Comparison of ENCODE assay signal across 11 cellular contexts in the genomic region with DNA sequence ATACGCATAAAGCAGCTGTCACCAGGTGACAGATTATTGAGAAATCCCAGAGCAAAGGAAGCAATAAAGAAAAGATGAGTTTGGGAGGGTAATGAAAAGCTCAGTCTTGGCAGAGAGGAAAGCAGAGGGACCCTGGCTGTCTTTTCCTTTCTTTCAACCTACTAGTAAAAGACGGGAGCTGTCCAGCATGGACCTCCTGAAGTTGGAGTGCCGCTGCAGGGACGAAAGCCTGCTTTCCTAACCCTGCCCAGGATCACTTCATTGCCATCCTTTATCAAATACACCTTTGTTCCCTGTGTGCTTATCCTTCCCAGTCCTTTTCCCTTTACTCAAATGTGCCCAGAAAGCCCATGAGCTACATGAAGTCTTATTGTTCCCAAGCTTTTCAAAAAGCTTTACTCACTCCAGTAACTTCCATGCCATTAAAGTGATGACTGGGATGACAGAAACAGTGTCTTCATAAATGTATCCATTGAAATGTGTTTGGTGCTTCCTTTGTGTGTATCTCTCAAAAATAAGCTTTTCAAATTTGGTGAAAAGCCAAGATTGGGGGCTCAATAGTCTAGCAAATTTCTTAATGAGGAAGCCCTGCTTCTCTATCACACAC. TPM values are rescaled to one million over a fixed set of nuclear protein-coding genes. Genes with fewer than 3 reads are reported as not detected.
A peak's percentile ranks its signal among the peaks of the same experiment; 100 is the strongest.
DNase-seq lines count a peak whose midpoint lies in the region; ATAC-seq and TF ChIP-seq lines count a peak whose summit lies in the region.
"Had no signal": no experiment of that assay in that cellular context is flagged by ENCODE, and none has a peak within 500 bp of the region (broad histone marks: within the 10 kb centered on the region; RNA-seq: fewer than 3 reads in every experiment).

No MANE protein-coding gene starts in this region.

- H3K9me3 Mint-ChIP-seq in endothelial cell (ENCODE audit: unreplicated experiment): no peaks in the 10 kb centered on the region

- in situ Hi-C loops in T47D (cut with HindIII; ENCODE audit: low pct_unique_long_range_greater_than_20kb, low sequenced_read_pairs) (no loop called here), mammary epithelial cell (cut with MboI; ENCODE audit: low sequenced_read_pairs in 2 of 2) (no loop called here)

- H2AFZ ChIP-seq in mammary epithelial cell (ENCODE audit: low read depth, low read length): no peak overlapping the region

- no peak overlapping the region for H3K4me3 Mint-ChIP-seq in endothelial cell (ENCODE audit: unreplicated experiment)

- no peak overlapping the region for H3K4me2 ChIP-seq in mammary epithelial cell (ENCODE audit: insufficient read depth, low read depth, low read length)

- no peaks in the 10 kb centered on the region for H4K20me1 ChIP-seq in mammary epithelial cell (ENCODE audit: insufficient read depth, low read length)

- no peak overlapping the region for H3K27ac Mint-ChIP-seq in endothelial cell (ENCODE audit: unreplicated experiment)

- no peaks in the 10 kb centered on the region for H3K36me3 ChIP-seq in mammary epithelial cell (ENCODE audit: insufficient read depth, low read length)
- H3K36me3 ChIP-seq: suprapubic skin had no signal

- H3K79me2 ChIP-seq in mammary epithelial cell (ENCODE audit: insufficient read depth, low read length): peaks cover 3% of the 10 kb centered on the region

- H3K27ac ChIP-seq in mammary epithelial cell (ENCODE audit: insufficient read depth, low read depth, low read length): no peak overlapping the region
- H3K27ac ChIP-seq: C4-2B, suprapubic skin had no signal

- H3K36me3 Mint-ChIP-seq in endothelial cell (ENCODE audit: low read depth, unreplicated experiment): no peaks in the 10 kb centered on the region

- H3K4me1 ChIP-seq in mammary epithelial cell (ENCODE audit: insufficient read depth, low read length): peaks cover 12% of the 10 kb centered on the region

- dilution Hi-C loops in mammary epithelial cell (cut with HindIII; ENCODE audit: low sequenced_read_pairs): loop anchor here (5.0 kb wide), 1 partner anchor 101 kb away; no protein-coding TSS in a partner anchor

- TF ChIP-seq CTCF in mammary epithelial cell (conservative IDR thresholded peaks at IDR 0.05 in 1 of 2, IDR thresholded peaks at IDR 0.05 in 1 of 2; ENCODE audit: extremely low read depth in 1 of 2, insufficient read depth in 1 of 2, low read depth in 1 of 2, low read length in 2 of 2) (no peak), endothelial cell (IDR thresholded peaks at IDR 0.05; ENCODE audit: unreplicated experiment) (no peak)

- H3K4me3 ChIP-seq in mammary epithelial cell (replicated peaks in 1 of 3; ENCODE audit: insufficient read depth in 1 of 3, low read depth in 2 of 3, low read length in 3 of 3): no peak overlapping the region
- H3K4me3 ChIP-seq: suprapubic skin had no signal

- BruUV-seq in mammary epithelial cell (replicated peaks; lab: Mats Ljungman, UMichigan): no TSS peak

- H3K4me1 Mint-ChIP-seq in endothelial cell (ENCODE audit: unreplicated experiment): peaks cover 17% of the 10 kb centered on the region

- peaks cover 9% of the 10 kb centered on the region for H3K27me3 Mint-ChIP-seq in endothelial cell (ENCODE audit: unreplicated experiment)

- H3K9me3 ChIP-seq in mammary epithelial cell (replicated peaks; ENCODE audit: insufficient read depth, low read length): no peaks in the 10 kb centered on the region
- H3K9me3 ChIP-seq: suprapubic skin had no signal

- H3K27me3 ChIP-seq in mammary epithelial cell (ENCODE audit: insufficient read depth, low read length): no peaks in the 10 kb centered on the region

- peak; percentile 26 to 63 for DNase-seq in T47D (ENCODE audit: low read depth in 1 of 2, low spot score in 1 of 2)
- DNase-seq in mammary epithelial cell: no peak
- peak; percentile 72 for DNase-seq in endothelial cell (ENCODE audit: low spot score)
- peak; percentile 26 for DNase-seq in stimulated activated CD4-positive, alpha-beta T cell treated with anti-CD3 and anti-CD28 coated beads, Interleukin-4, amount 100 ng/mL, for 24 hours
- DNase-seq in NCI-H1048 (lab: John Stamatoyannopoulos, UW): no peak
- no peak for DNase-seq in left lobe of liver (ENCODE audit: low spot score)
- DNase-seq: activated T-cell treated with anti-CD3 and anti-CD28 coated beads, Interleukin-2, amount 50 U/mL, for 48 hours had no signal

- intact Hi-C loops in mammary epithelial cell (cut with micrococcal nuclease): no loop called here

- CTCF ChIA-PET in mammary epithelial cell (lab: Charles Lee; ENCODE audit: low non-redundant PET): no interaction called here

- no peak overlapping the region for H3K9ac ChIP-seq in mammary epithelial cell (ENCODE audit: insufficient read depth, low read length)

- WGBS in mammary epithelial cell (ENCODE audit: low coverage, missing lambda C conversion rate): 8% methylated on average over 3 of the region's 4 CpGs

- ATAC-seq in left lobe of liver (no peak), GM18870 (IDR thresholded peaks at IDR 0.05; ENCODE audit: unreplicated experiment) (no peak)

TF ChIP-seq in PFSK-1, 5 proteins besides CTCF, POLR2A, EP300 and RAD21:
- TF ChIP-seq FOXP2 (optimal IDR thresholded peaks at IDR 0.05; ENCODE audit: borderline replicate concordance, extremely low read depth, extremely low read length, insufficient read depth): no peak
- TF ChIP-seq, protein P1, sequence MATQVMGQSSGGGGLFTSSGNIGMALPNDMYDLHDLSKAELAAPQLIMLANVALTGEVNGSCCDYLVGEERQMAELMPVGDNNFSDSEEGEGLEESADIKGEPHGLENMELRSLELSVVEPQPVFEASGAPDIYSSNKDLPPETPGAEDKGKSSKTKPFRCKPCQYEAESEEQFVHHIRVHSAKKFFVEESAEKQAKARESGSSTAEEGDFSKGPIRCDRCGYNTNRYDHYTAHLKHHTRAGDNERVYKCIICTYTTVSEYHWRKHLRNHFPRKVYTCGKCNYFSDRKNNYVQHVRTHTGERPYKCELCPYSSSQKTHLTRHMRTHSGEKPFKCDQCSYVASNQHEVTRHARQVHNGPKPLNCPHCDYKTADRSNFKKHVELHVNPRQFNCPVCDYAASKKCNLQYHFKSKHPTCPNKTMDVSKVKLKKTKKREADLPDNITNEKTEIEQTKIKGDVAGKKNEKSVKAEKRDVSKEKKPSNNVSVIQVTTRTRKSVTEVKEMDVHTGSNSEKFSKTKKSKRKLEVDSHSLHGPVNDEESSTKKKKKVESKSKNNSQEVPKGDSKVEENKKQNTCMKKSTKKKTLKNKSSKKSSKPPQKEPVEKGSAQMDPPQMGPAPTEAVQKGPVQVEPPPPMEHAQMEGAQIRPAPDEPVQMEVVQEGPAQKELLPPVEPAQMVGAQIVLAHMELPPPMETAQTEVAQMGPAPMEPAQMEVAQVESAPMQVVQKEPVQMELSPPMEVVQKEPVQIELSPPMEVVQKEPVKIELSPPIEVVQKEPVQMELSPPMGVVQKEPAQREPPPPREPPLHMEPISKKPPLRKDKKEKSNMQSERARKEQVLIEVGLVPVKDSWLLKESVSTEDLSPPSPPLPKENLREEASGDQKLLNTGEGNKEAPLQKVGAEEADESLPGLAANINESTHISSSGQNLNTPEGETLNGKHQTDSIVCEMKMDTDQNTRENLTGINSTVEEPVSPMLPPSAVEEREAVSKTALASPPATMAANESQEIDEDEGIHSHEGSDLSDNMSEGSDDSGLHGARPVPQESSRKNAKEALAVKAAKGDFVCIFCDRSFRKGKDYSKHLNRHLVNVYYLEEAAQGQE (IDR thresholded peaks at IDR 0.05; ENCODE audit: insufficient read depth in 1 of 2, low read depth in 2 of 2, low read length in 2 of 2): peak; percentile 95 to 99

RNA-seq across cellular contexts. Expression of a gene that starts 3.7 kb away (rescaled TPM):
- total RNA-seq in mammary epithelial cell (10 to 100 TPM; 24.5 to 25.1 TPM), endothelial cell (ENCODE audit: unreplicated experiment) (12.2 TPM), left lobe of liver (64.5 TPM)
- 37.1 TPM for polyA plus RNA-seq in mammary epithelial cell
- polyA minus RNA-seq in mammary epithelial cell: 18.6 TPM
- 6.0 TPM for polyA plus RNA-seq in PFSK-1 (2012; ENCODE audit: insufficient read length, low read depth)

RNA-seq across cellular contexts. Expression of a gene that starts 33.9 kb away (rescaled TPM):
- total RNA-seq in mammary epithelial cell: not detected
- polyA plus RNA-seq in mammary epithelial cell: not detected
- polyA minus RNA-seq in mammary epithelial cell: 0.31 TPM
- polyA plus RNA-seq in PFSK-1 (2012; ENCODE audit: insufficient read length, low read depth): not detected
- 3.7 TPM for total RNA-seq in endothelial cell (ENCODE audit: unreplicated experiment)
- total RNA-seq in left lobe of liver: 0.20 TPM
- total RNA-seq: suprapubic skin had no signal

RNA-seq across cellular contexts. Expression of a gene that starts 57.6 kb away (rescaled TPM):
- total RNA-seq in mammary epithelial cell: 10 to 100 TPM; 38.3 to 48.9 TPM
- polyA plus RNA-seq in mammary epithelial cell: 21.6 TPM
- 94.1 TPM for polyA minus RNA-seq in mammary epithelial cell
- polyA plus RNA-seq in PFSK-1 (2012; ENCODE audit: insufficient read length, low read depth): 6.7 TPM
- 45.6 TPM for total RNA-seq in endothelial cell (ENCODE audit: unreplicated experiment)
- total RNA-seq in left lobe of liver: 9.1 TPM

Comparison
In these comparisons a context has a peak if more than half of its experiments do, and no peak if none do; other contexts are left out.
1. DNase-seq: peak in T47D (2 of 2), endothelial cell (single experiment) and stimulated activated CD4-positive, alpha-beta T cell treated with anti-CD3 and anti-CD28 coated beads, Interleukin-4, amount 100 ng/mL, for 24 hours (single experiment); none in mammary epithelial cell (single experiment), NCI-H1048 (single experiment) and left lobe of liver (single experiment).